16 cellular contexts compared by ENCODE assay signal in genomic region chr5:14659821-14660607, GRCh38. TPM values are rescaled to one million over a fixed set of nuclear protein-coding genes. Genes with fewer than 3 reads are reported as not detected.
DNase-seq lines count a peak whose midpoint lies in the region; ATAC-seq, FAIRE-seq and TF ChIP-seq lines count a peak whose summit lies in the region.
"Had no signal": no experiment of that assay in that cellular context is flagged by ENCODE, and none has a peak within 500 bp of the region (broad histone marks: within the 10 kb centered on the region; RNA-seq: fewer than 3 reads in every experiment).

No MANE protein-coding gene starts in this region.

- TF ChIP-seq RAD21 in GM12878 (IDR thresholded peaks at IDR 0.05; ENCODE audit: insufficient read depth, low read depth, low read length): no peak

- TF ChIP-seq EP300 in GM12878 (IDR thresholded peaks at IDR 0.05; ENCODE audit: borderline replicate concordance in 1 of 2, control insufficient read depth in 1 of 2, low read depth in 2 of 2, low read length in 2 of 2): no peak

- H3K4me3 ChIP-seq in AG04450 (ENCODE audit: low read depth, low read length) (no peak overlapping the region), GM12878 (no peak overlapping the region), pancreas (no peak overlapping the region), thyroid gland (replicated peaks in 1 of 3) (no peak overlapping the region)
- H3K4me3 ChIP-seq: SJCRH30 had no signal

- FAIRE-seq in H54 (lab: Jason Lieb, UNC): peak; percentile 55
- FAIRE-seq in GM12878 (lab: Jason Lieb, UNC): no peak
- FAIRE-seq in pancreas (lab: Jason Lieb, UNC): no peak
- FAIRE-seq: urothelium cell line had no signal

- no peaks in the 10 kb centered on the region for H3K27me3 Mint-ChIP-seq in activated CD8-positive, alpha-beta T cell treated with anti-CD3 and anti-CD28 coated beads for 36 hours
- H3K27me3 Mint-ChIP-seq: B cell had no signal

- in situ Hi-C loops in GM12878 (cut with MboI): loop anchor here (25.0 kb wide), 1 partner anchor 498 kb away; no protein-coding TSS in a partner anchor

- H3K9ac ChIP-seq in GM12878 (ENCODE audit: control insufficient read depth, insufficient read depth, low read length): no peak overlapping the region

- TF ChIP-seq CTCF in AG04450 (IDR thresholded peaks at IDR 0.05; ENCODE audit: low read depth, low read length) (no peak), GM12878 (IDR thresholded peaks at IDR 0.05 in 2 of 3, conservative IDR thresholded peaks at IDR 0.05 in 1 of 3; ENCODE audit: control insufficient read depth in 2 of 3, extremely low read depth in 1 of 3, insufficient read depth in 1 of 3, low read depth in 3 of 3, low read length in 3 of 3) (no peak), pancreas (IDR thresholded peaks at IDR 0.05) (no peak), thyroid gland (IDR thresholded peaks at IDR 0.05) (no peak)
- TF ChIP-seq CTCF in activated CD8-positive, alpha-beta T cell treated with anti-CD3 and anti-CD28 coated beads for 36 hours (IDR thresholded peaks at IDR 0.05): no peak

- peaks cover 5% of the 10 kb centered on the region for H3K36me3 Mint-ChIP-seq in activated CD8-positive, alpha-beta T cell treated with anti-CD3 and anti-CD28 coated beads for 36 hours (ENCODE audit: low read depth)

- H3K9me3 ChIP-seq in AG04450 (ENCODE audit: control insufficient read depth, insufficient read depth, low read length): no peaks in the 10 kb centered on the region; the same call in 1 of the 2 replicates
- H3K9me3 ChIP-seq in GM12878 (replicated peaks; ENCODE audit: control insufficient read depth, insufficient read depth, low read length): no peaks in the 10 kb centered on the region; the same call in 1 of the 3 replicates
- no peaks in the 10 kb centered on the region for H3K9me3 ChIP-seq in pancreas
- H3K9me3 ChIP-seq in thyroid gland: no peaks in the 10 kb centered on the region
- H3K9me3 ChIP-seq: SJCRH30 had no signal

- 83% methylated on average over 3 of the region's 3 CpGs for WGBS in GM12878 (ENCODE audit: insufficient coverage, insufficient replicate concordance, low lambda C conversion rate, missing lambda C conversion rate)
- 74 to 76% methylated on average over 3 of the region's 3 CpGs for WGBS in pancreas, 2 donors
- 96 to 97% methylated on average over 3 of the region's 3 CpGs for WGBS in thyroid gland, 2 donors

- H3K4me1 ChIP-seq in GM12878 (ENCODE audit: control insufficient read depth, insufficient read depth, low read length): peaks cover 7% of the 10 kb centered on the region; the same call in 1 of the 2 replicates
- H3K4me1 ChIP-seq in pancreas: peaks cover 0 to 4% (median 0%) of the 10 kb centered on the region in 3 donors
- peaks cover 0 to 6% of the 10 kb centered on the region in 2 donors for H3K4me1 ChIP-seq in thyroid gland
- H3K4me1 ChIP-seq: SJCRH30 had no signal

- no peak overlapping the region for H3K4me2 ChIP-seq in GM12878 (ENCODE audit: control insufficient read depth, insufficient read depth)

- CTCF ChIA-PET in AG04450 (lab: Charles Lee): interaction anchor here (0.6 to 1.9 kb wide), 5 partner anchors 12 to 758 kb away, joined by 3 to 19 read pairs (median 3); no protein-coding TSS in a partner anchor
- CTCF ChIA-PET in GM12878 (lab: Yijun Ruan, JAX): interaction anchor here (0.7 to 1.9 kb wide), 2 partner anchors 9 to 11 kb away, joined by 3 to 12 read pairs; no protein-coding TSS in a partner anchor
- CTCF ChIA-PET in activated CD8-positive, alpha-beta T cell treated with anti-CD3 and anti-CD28 coated beads for 36 hours (lab: Charles Lee): interaction anchor here (6.4 kb wide), 1 partner anchor 11 kb away, joined by 49 read pairs; no protein-coding TSS in a partner anchor

- H3K4me3 Mint-ChIP-seq in activated CD8-positive, alpha-beta T cell treated with anti-CD3 and anti-CD28 coated beads for 36 hours: no peak overlapping the region

- BruUV-seq in GM12878 (replicated peaks; lab: Mats Ljungman, UMichigan): no TSS peak

- H3K27ac ChIP-seq in AG04450 (ENCODE audit: low read depth, low read length) (peak overlapping the region; percentile 11), GM12878 (ENCODE audit: control insufficient read depth, insufficient read depth) (no peak overlapping the region), pancreas (peak overlapping the region in 2 of 4 donors; percentile 5 to 13), thyroid gland (no peak overlapping the region)
- H3K27ac ChIP-seq: SJCRH30 had no signal

- TF ChIP-seq POLR2A in H54 (IDR thresholded peaks at IDR 0.05; ENCODE audit: low read depth, low read length) (no peak), GM12878 (IDR thresholded peaks at IDR 0.05; ENCODE audit: low read depth, low read length) (no peak), thyroid gland (IDR thresholded peaks at IDR 0.05) (no peak)

- no peak overlapping the region for H3K27ac Mint-ChIP-seq in activated CD8-positive, alpha-beta T cell treated with anti-CD3 and anti-CD28 coated beads for 36 hours
- H3K27ac Mint-ChIP-seq: B cell had no signal

- peaks cover 30% of the 10 kb centered on the region for H3K79me2 ChIP-seq in GM12878 (ENCODE audit: control insufficient read depth, insufficient read depth, low read length)

- peak; percentile 56 for DNase-seq in AG04450 (ENCODE audit: low read depth, low spot score)
- no peak for DNase-seq in H54 (ENCODE audit: insufficient read length, low spot score)
- no peak for DNase-seq in GM12878 (ENCODE audit: low read depth, low spot score)
- DNase-seq in iris pigment epithelial cell (ENCODE audit: low read depth): peak; percentile 59
- no peak for DNase-seq in ecto neural progenitor cell (ENCODE audit: low spot score)
- DNase-seq in pancreas: no peak
- no peak for DNase-seq in thyroid gland
- DNase-seq in activated CD8-positive, alpha-beta T cell treated with anti-CD3 and anti-CD28 coated beads for 36 hours: no peak
- DNase-seq: activated naive CD4-positive, alpha-beta T cell treated with Interleukin-2 at 50 U/mL for 16 hours; H7; Karpas-422; NCI-H2029; posterior cingulate gyrus; SJCRH30 had no signal

- H2AFZ ChIP-seq in GM12878 (ENCODE audit: control insufficient read depth, low read depth, low read length): no peak overlapping the region

- RAD21 ChIA-PET in GM12878 (lab: Charles Lee; ENCODE audit: unreplicated experiment): interaction anchor here (1.3 to 1.9 kb wide), 2 partner anchors 11 to 18 kb away, joined by 3 to 5 read pairs; no protein-coding TSS in a partner anchor

- intact Hi-C loops in GM12878 (cut with micrococcal nuclease; ENCODE audit: unreplicated experiment) (no loop called here), pancreas (cut with DNase I) (no loop called here), thyroid gland (cut with DNase I) (no loop called here)
- intact Hi-C loops in activated CD8-positive, alpha-beta T cell treated with anti-CD3 and anti-CD28 coated beads for 36 hours (cut with micrococcal nuclease): no loop called here

- SMC1A ChIA-PET in GM12878 (lab: Charles Lee; ENCODE audit: uncharacterized antibody, unreplicated experiment): interaction anchor here (1.1 to 3.9 kb wide), 2 partner anchors 11 to 12 kb away, joined by 3 to 29 read pairs; no protein-coding TSS in a partner anchor

- POLR2A ChIA-PET in AG04450 (lab: Yijun Ruan, JAX): interaction anchor here (0.5 to 0.6 kb wide), 4 partner anchors 10 to 1000 kb away, joined by 3 to 7 read pairs (median 4); no protein-coding TSS in a partner anchor
- POLR2A ChIA-PET in GM12878 (lab: Charles Lee): interaction anchor here (0.7 to 0.9 kb wide), 2 partner anchors 10 to 41 kb away, joined by 3 to 9 read pairs; no protein-coding TSS in a partner anchor
- POLR2A ChIA-PET in activated CD8-positive, alpha-beta T cell treated with anti-CD3 and anti-CD28 coated beads for 36 hours (lab: Charles Lee): no interaction called here

- H3K36me3 ChIP-seq in GM12878 (ENCODE audit: control insufficient read depth in 2 of 2, insufficient read depth in 2 of 2, low read length in 1 of 2) (0 out of 4 replicates have a peak, but pooled peaks cover 0 to 5% of the 10 kb centered on the region in 2 experiments), pancreas (no peaks in the 10 kb centered on the region), thyroid gland (no peaks in the 10 kb centered on the region)
- H3K36me3 ChIP-seq: SJCRH30 had no signal

- ATAC-seq in GM12878 (no peak), pancreas (no peak)
- ATAC-seq in activated CD8-positive, alpha-beta T cell treated with anti-CD3 and anti-CD28 coated beads for 36 hours: no peak

- H4K20me1 ChIP-seq in GM12878 (ENCODE audit: control insufficient read depth, insufficient read depth): no peaks in the 10 kb centered on the region

- peaks cover 61% of the 10 kb centered on the region for H3K4me1 Mint-ChIP-seq in activated CD8-positive, alpha-beta T cell treated with anti-CD3 and anti-CD28 coated beads for 36 hours (ENCODE audit: low read depth)

- H3K27me3 ChIP-seq in AG04450 (ENCODE audit: control insufficient read depth, insufficient read depth, low read length) (no peaks in the 10 kb centered on the region), GM12878 (replicated peaks in 1 of 2; ENCODE audit: control insufficient read depth in 2 of 2, insufficient read depth in 2 of 2, low read length in 1 of 2) (no peaks in the 10 kb centered on the region), pancreas (no peaks in the 10 kb centered on the region), thyroid gland (no peaks in the 10 kb centered on the region)
- H3K27me3 ChIP-seq: SJCRH30 had no signal

- H3K9me3 Mint-ChIP-seq in activated CD8-positive, alpha-beta T cell treated with anti-CD3 and anti-CD28 coated beads for 36 hours: peaks cover 7% of the 10 kb centered on the region

RNA-seq across cellular contexts. Expression of gene OTULIN, which starts 4.5 kb away (rescaled TPM):
- polyA plus RNA-seq in AG04450 (2011; rRNA removed): 10.9 and 14.0 TPM in 2 replicates
- 20.0 and 27.6 TPM in 2 replicates for polyA minus RNA-seq in AG04450 (2011; rRNA and poly(A)+ RNA removed)
- 143 and 160 TPM in 2 replicates for total RNA-seq in GM12878 (2013; cell fraction: nucleolus; rRNA removed)
- total RNA-seq in GM12878 (2014; rRNA removed): 44.0 and 44.1 TPM in 2 replicates
- total RNA-seq in GM12878 (2014; rRNA removed; fragmentation: Illumina TruSeq; extraction: Trizol): 31.6 and 35.0 TPM in 2 replicates
- 70.5 and 72.0 TPM in 2 replicates for total RNA-seq in GM12878 (2021)
- 7.2 TPM for polyA plus RNA-seq in GM12878 (2011; ENCODE audit: low read depth)
- polyA plus RNA-seq in GM12878 (2011; rRNA removed): 34.1 and 44.0 TPM in 2 replicates
- polyA plus RNA-seq in GM12878 (2011; cell fraction: cytosol; rRNA removed): 19.9 and 20.5 TPM in 2 replicates
- polyA plus RNA-seq in GM12878 (2011; cell fraction: nucleus; rRNA removed): 32.5 and 35.2 TPM in 2 replicates
- 12.6 and 16.9 TPM in 2 replicates for polyA plus RNA-seq in GM12878 (2012)
- polyA plus RNA-seq in GM12878 (2014; fragmentation: Illumina TruSeq; extraction: Trizol): 22.2 and 22.6 TPM in 2 replicates
- polyA plus RNA-seq in GM12878 (2014; fragmentation: Nextera tagmentation; extraction: Ambion mirVana): 1 to 10 TPM; 6.6 to 9.9 TPM
- 25.8 and 41.0 TPM in 2 replicates for polyA plus RNA-seq in GM12878 (2014; rRNA removed)
- polyA plus RNA-seq in GM12878 (2016; fragmentation: Nextera tagmentation; extraction: Ambion mirVana): 10 to 100 TPM in 1 of 2 experiments, 1 to 10 TPM in 1; 7.2 to 40.8 TPM
- 32.6 and 45.4 TPM in 2 replicates for polyA minus RNA-seq in GM12878 (2011; rRNA and poly(A)+ RNA removed)
- polyA minus RNA-seq in GM12878 (2011; cell fraction: cytosol; rRNA and poly(A)+ RNA removed): 13.3 and 16.3 TPM in 2 replicates
- 50.4 and 91.6 TPM in 2 replicates for polyA minus RNA-seq in GM12878 (2011; cell fraction: nucleus; rRNA and poly(A)+ RNA removed)
- total RNA-seq in pancreas: 10 to 100 TPM in 5 of 6 donors, 1 to 10 TPM in 1; 9.1 to 21.6 (median 12.9) TPM
- 1 to 10 TPM; 4.7 to 4.8 TPM for polyA plus RNA-seq in pancreas
- total RNA-seq in thyroid gland: 10 to 100 TPM; 18.0 to 42.7 (median 30.7) TPM
- total RNA-seq in activated CD8-positive, alpha-beta T cell treated with anti-CD3 and anti-CD28 coated beads for 36 hours: 10 to 100 TPM; 59.6 to 60.5 TPM

Comparison
In these comparisons a context has a peak if more than half of its experiments do, and no peak if none do; other contexts are left out.
1. DNase-seq: peak in AG04450 (single experiment) and iris pigment epithelial cell (single experiment); none in H54 (single experiment), GM12878 (single experiment), ecto neural progenitor cell (single experiment), pancreas (0 of 6), thyroid gland (0 of 2) and activated CD8-positive, alpha-beta T cell treated with anti-CD3 and anti-CD28 coated beads for 36 hours (single experiment).